ENCODE assay signal across 13 cellular contexts in the genomic region with DNA sequence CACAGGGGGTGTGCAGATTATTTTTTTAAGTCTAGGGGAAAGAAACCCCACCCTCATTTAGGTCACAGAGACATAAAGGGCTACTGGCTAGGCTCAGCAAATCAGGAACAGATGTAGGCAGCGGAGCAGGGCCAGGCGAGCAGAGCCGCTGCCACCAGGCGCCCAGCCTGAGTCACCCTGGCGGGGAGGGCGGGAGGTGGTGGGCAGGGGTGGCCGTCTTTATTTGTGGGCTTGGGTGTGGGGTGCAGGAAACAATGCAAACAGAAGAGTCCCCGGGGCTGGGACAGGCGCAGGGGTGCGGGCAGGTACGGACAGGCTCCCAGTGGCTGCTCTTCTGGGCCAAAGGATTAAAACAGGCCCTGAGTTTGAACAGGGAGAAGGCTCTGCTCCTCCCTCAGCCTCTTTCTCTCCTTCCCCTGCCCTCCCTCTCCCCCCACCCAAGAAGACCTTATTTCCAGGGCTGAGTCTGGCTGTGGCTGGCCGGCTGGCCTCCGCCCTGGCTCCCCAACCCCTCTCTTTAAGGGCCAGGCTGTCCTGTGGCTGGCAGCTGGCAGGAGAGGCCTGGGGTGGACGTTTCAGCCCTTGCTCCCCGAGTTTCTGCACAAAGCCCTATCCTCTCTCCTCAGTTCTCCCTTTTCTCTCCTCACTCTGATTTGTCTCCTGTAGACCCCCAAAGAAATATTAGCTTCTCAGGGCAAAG.
DNase-seq lines count a peak whose midpoint lies in the region; ATAC-seq and TF ChIP-seq lines count a peak whose summit lies in the region.
"Had no signal": no experiment of that assay in that cellular context is flagged by ENCODE, and none has a peak within 500 bp of the region (broad histone marks: within the 10 kb centered on the region; RNA-seq: fewer than 3 reads in every experiment).

No MANE protein-coding gene starts in this region.

- no peaks in the 10 kb centered on the region for H3K36me3 ChIP-seq in heart left ventricle
- H3K36me3 ChIP-seq in esophagus muscularis mucosa, result no peaks in the 10 kb centered on the region
- H3K36me3 ChIP-seq in osteoblast (ENCODE audit: insufficient read depth, low read length), result no peaks in the 10 kb centered on the region
- H3K36me3 ChIP-seq in uterus, result no peaks in the 10 kb centered on the region

- in situ Hi-C loops in KBM-7 (cut with MboI; ENCODE audit: low pct_unique_long_range_greater_than_20kb, low sequenced_read_pairs), result no loop called here

- ATAC-seq in heart left ventricle, result peak in 3 of 4 donors; percentile 21 to 60 (median 55)
- ATAC-seq in HG02798 (IDR thresholded peaks at IDR 0.05; ENCODE audit: poor library complexity, unreplicated experiment), result no peak

- H2AFZ ChIP-seq in osteoblast (ENCODE audit: low read length), result peak overlapping the region; percentile 3

- no peak for DNase-seq in heart left ventricle
- DNase-seq in cardiac septum (ENCODE audit: low spot score), result no peak
- DNase-seq in esophagus muscularis mucosa (ENCODE audit: extremely low spot score), result no peak
- peak; percentile 86 for DNase-seq in osteoblast (ENCODE audit: insufficient read length, low spot score, missing footprints)
- DNase-seq in uterus, result no peak
- no peak for DNase-seq in KBM-7
- DNase-seq in GM20000 (ENCODE audit: low spot score), result no peak
- DNase-seq: 8988T; activated T-cell treated with anti-CD3 and anti-CD28 coated beads, Interleukin-2, amount 50 U/mL, for 48 hours; aorta; Caco-2 had no signal

- H3K79me2 ChIP-seq in osteoblast (ENCODE audit: insufficient read depth, low read length), result no peaks in the 10 kb centered on the region

- peak overlapping the region; percentile 31 to 84 (median 68) for H3K27ac ChIP-seq in heart left ventricle
- peak overlapping the region in 3 of 4 donors; percentile 31 to 64 (median 58) for H3K27ac ChIP-seq in esophagus muscularis mucosa (replicated peaks in 1 of 4)
- no peak overlapping the region for H3K27ac ChIP-seq in osteoblast (ENCODE audit: low read depth, low read length)
- peak overlapping the region; percentile 42 to 64 for H3K27ac ChIP-seq in uterus

- WGBS in heart left ventricle, 4 donors, result 77 to 91% (median 83%) methylated on average over 14 to 15 of the region's 15 CpGs
- 69% methylated on average over 3 of the region's 15 CpGs for WGBS in esophagus muscularis mucosa

- no peaks in the 10 kb centered on the region for H3K9me3 ChIP-seq in heart left ventricle
- H3K9me3 ChIP-seq in esophagus muscularis mucosa, result no peaks in the 10 kb centered on the region
- no peaks in the 10 kb centered on the region for H3K9me3 ChIP-seq in osteoblast (ENCODE audit: low read depth, low read length)
- no peaks in the 10 kb centered on the region for H3K9me3 ChIP-seq in uterus
- H3K9me3 ChIP-seq: Caco-2 had no signal

- no peaks in the 10 kb centered on the region for H4K20me1 ChIP-seq in osteoblast (ENCODE audit: insufficient read depth, low read length)

- TF ChIP-seq CTCF in heart left ventricle (IDR thresholded peaks at IDR 0.05) (no peak), esophagus muscularis mucosa (IDR thresholded peaks at IDR 0.05) (no peak), osteoblast (IDR thresholded peaks at IDR 0.05; ENCODE audit: extremely low read depth, low read depth, low read length) (no peak), uterus (IDR thresholded peaks at IDR 0.05) (no peak), GM20000 (IDR thresholded peaks at IDR 0.05; ENCODE audit: extremely low read depth, missing control alignments) (no peak)

- no peak for TF ChIP-seq POLR2A in heart left ventricle (IDR thresholded peaks at IDR 0.05)
- TF ChIP-seq POLR2A in esophagus muscularis mucosa (IDR thresholded peaks at IDR 0.05; ENCODE audit: low read depth), result no peak
- TF ChIP-seq POLR2A in uterus (IDR thresholded peaks at IDR 0.05), result no peak

- H3K27me3 ChIP-seq in heart left ventricle, result no peaks in the 10 kb centered on the region
- no peaks in the 10 kb centered on the region for H3K27me3 ChIP-seq in esophagus muscularis mucosa
- H3K27me3 ChIP-seq in osteoblast (ENCODE audit: insufficient read depth, low read length), result peaks cover 2% of the 10 kb centered on the region
- H3K27me3 ChIP-seq in uterus, result no peaks in the 10 kb centered on the region

- peaks cover 0 to 26% (median 14%) of the 10 kb centered on the region in 12 donors for H3K4me1 ChIP-seq in heart left ventricle
- H3K4me1 ChIP-seq in esophagus muscularis mucosa, result peaks cover 7 to 23% (median 9%) of the 10 kb centered on the region in 4 donors
- H3K4me1 ChIP-seq in osteoblast (ENCODE audit: insufficient read depth, low read length), result no peaks in the 10 kb centered on the region
- no peaks in the 10 kb centered on the region for H3K4me1 ChIP-seq in uterus
- H3K4me1 ChIP-seq: Caco-2 had no signal

- intact Hi-C loops in heart left ventricle (cut with DNase I), result loop anchor here in 1 of 10 donors (5.0 kb wide), 1 partner anchor 89 kb away; no protein-coding TSS in a partner anchor
- intact Hi-C loops in cardiac septum (cut with DNase I), result no loop called here
- intact Hi-C loops in esophagus muscularis mucosa (cut with DNase I), result no loop called here
- intact Hi-C loops in uterus (cut with DNase I; ENCODE audit: low total_unique reads), result no loop called here

- H3K4me2 ChIP-seq in osteoblast (ENCODE audit: insufficient read depth, low read length), result no peak overlapping the region

- H3K4me3 ChIP-seq in heart left ventricle (no peak overlapping the region), esophagus muscularis mucosa (no peak overlapping the region), osteoblast (ENCODE audit: insufficient read depth, low read length) (no peak overlapping the region), uterus (no peak overlapping the region)
- H3K4me3 ChIP-seq: lung had no signal

- no peak for TF ChIP-seq EP300 in esophagus muscularis mucosa (IDR thresholded peaks at IDR 0.05)
